Comparison of ENCODE assay signal across 14 cellular contexts in the genomic region with DNA sequence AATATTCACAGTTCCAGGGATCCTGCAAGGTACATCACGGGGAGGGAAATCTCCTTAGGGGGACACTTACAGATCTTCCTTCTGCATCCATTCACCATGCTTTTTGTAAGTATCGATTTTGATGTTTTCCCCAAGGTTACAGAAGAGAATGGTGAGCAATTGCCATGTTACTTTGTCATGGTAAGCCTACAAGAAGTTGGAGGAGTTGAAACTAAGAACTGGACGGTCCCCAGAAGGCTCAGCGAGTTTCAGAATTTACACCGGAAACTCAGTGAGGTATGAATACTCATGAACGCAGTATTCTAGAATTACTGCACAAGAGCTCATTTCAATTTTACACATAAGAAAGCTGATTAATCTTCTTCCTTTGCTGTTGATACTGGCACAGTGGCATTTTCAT. TPM values are rescaled to one million over a fixed set of nuclear protein-coding genes. Genes with fewer than 3 reads are reported as not detected.
DNase-seq lines count a peak whose midpoint lies in the region; ATAC-seq and TF ChIP-seq lines count a peak whose summit lies in the region.
"Had no signal": no experiment of that assay in that cellular context is flagged by ENCODE, and none has a peak within 500 bp of the region (broad histone marks: within the 10 kb centered on the region; RNA-seq: fewer than 3 reads in every experiment).

No MANE protein-coding gene starts in this region.

- no peaks in the 10 kb centered on the region for H3F3A ChIP-seq in smooth muscle cell (ENCODE audit: low read depth)

- no peak overlapping the region for H3K4me3 ChIP-seq in smooth muscle cell
- H3K4me3 ChIP-seq: vagina had no signal

- POLR2A ChIA-PET in GM10248 (lab: Yijun Ruan, JAX), result interaction anchor here (1.0 kb wide), 1 partner anchor 35 kb away, joined by 3 read pairs; no protein-coding TSS in a partner anchor

- CTCF ChIA-PET in GM10248 (lab: Yijun Ruan, JAX), result interaction anchor here (1.0 kb wide), 1 partner anchor 11 kb away, joined by 3 read pairs; no protein-coding TSS in a partner anchor

- H3K79me2 ChIP-seq in smooth muscle cell (ENCODE audit: low read depth), result no peaks in the 10 kb centered on the region

- H3K9me3 ChIP-seq in smooth muscle cell (replicated peaks; ENCODE audit: low read depth), result no peaks in the 10 kb centered on the region
- H3K9me3 ChIP-seq: vagina had no signal

- no peaks in the 10 kb centered on the region for H3K27me3 ChIP-seq in smooth muscle cell (ENCODE audit: low read depth)
- H3K27me3 ChIP-seq: vagina had no signal

- WGBS in smooth muscle cell (ENCODE audit: low lambda C conversion rate), result 96% methylated on average over 6 of the region's 6 CpGs

- TF ChIP-seq CTCF in GM10248 (IDR thresholded peaks at IDR 0.05; ENCODE audit: control extremely low read depth, extremely low read depth, low read depth, missing control alignments) (no peak), smooth muscle cell (IDR thresholded peaks at IDR 0.05; ENCODE audit: borderline replicate concordance, insufficient read depth, poor library complexity, severe bottlenecking) (no peak)

- no peaks in the 10 kb centered on the region for H3K36me3 ChIP-seq in smooth muscle cell (ENCODE audit: low read depth)

- DNase-seq in GM10248 (ENCODE audit: extremely low spot score) (peak; percentile 54), smooth muscle cell (lab: John Stamatoyannopoulos, UW; ENCODE audit: unreplicated experiment) (no peak), NCI-H526 treated with DMSO at 0.1 percent for 48 hours (lab: John Stamatoyannopoulos, UW) (no peak), NCI-H345 treated with DMSO at 0.1 percent for 48 hours (lab: John Stamatoyannopoulos, UW; ENCODE audit: unreplicated experiment) (no peak), NCI-H1048 (lab: John Stamatoyannopoulos, UW) (no peak)
- DNase-seq: activated CD4-positive, alpha-beta T cell treated with anti-CD3 and anti-CD28 coated beads for 4 hours; effector memory CD4-positive, alpha-beta T cell; GF-D8; HFFc6; NCI-H526 had no signal

- no peaks in the 10 kb centered on the region for H3K4me1 ChIP-seq in smooth muscle cell (ENCODE audit: low read depth)
- H3K4me1 ChIP-seq: vagina had no signal

- no peak overlapping the region for H3K9ac ChIP-seq in smooth muscle cell (ENCODE audit: low read depth)

- ATAC-seq in GM19025 (IDR thresholded peaks at IDR 0.05; ENCODE audit: low read depth, unreplicated experiment) (peak; percentile 64), HG02623 (IDR thresholded peaks at IDR 0.05; ENCODE audit: unreplicated experiment) (peak; percentile 64), HG03520 (IDR thresholded peaks at IDR 0.05; ENCODE audit: unreplicated experiment) (peak; percentile 64)

- H3K4me2 ChIP-seq in smooth muscle cell, result no peak overlapping the region

- H4K20me1 ChIP-seq in smooth muscle cell (ENCODE audit: low read depth), result no peaks in the 10 kb centered on the region

- no peak overlapping the region for H3K27ac ChIP-seq in smooth muscle cell (ENCODE audit: low read depth)
- H3K27ac ChIP-seq: vagina had no signal

- no peak overlapping the region for H2AFZ ChIP-seq in smooth muscle cell (ENCODE audit: low read depth)

RNA-seq across cellular contexts. Expression of a gene that starts 53.9 kb away (rescaled TPM):
- total RNA-seq in smooth muscle cell, result 1.4 and 2.4 TPM in 2 replicates
- polyA plus RNA-seq in smooth muscle cell, result 0.48 and 1.3 TPM in 2 replicates

RNA-seq across cellular contexts. Expression of a gene that starts 54.8 kb away (rescaled TPM):
- total RNA-seq in smooth muscle cell, result 10.4 and 17.9 TPM in 2 replicates
- polyA plus RNA-seq in smooth muscle cell, result 15.5 and 19.8 TPM in 2 replicates
